Comparison of ENCODE assay signal across 9 cellular contexts in genomic region chr1:178541396-178541795, GRCh38. TPM values are rescaled to one million over a fixed set of nuclear protein-coding genes. Genes with fewer than 3 reads are reported as not detected.
DNase-seq lines count a peak whose midpoint lies in the region; ATAC-seq, FAIRE-seq and TF ChIP-seq lines count a peak whose summit lies in the region.
"Had no signal": no experiment of that assay in that cellular context is flagged by ENCODE, and none has a peak within 500 bp of the region (broad histone marks: within the 10 kb centered on the region; RNA-seq: fewer than 3 reads in every experiment).

No MANE protein-coding gene starts in this region.

- H3F3A ChIP-seq in SK-N-SH (replicated peaks; ENCODE audit: insufficient read depth): peaks cover 12% of the 10 kb centered on the region

- DNase-seq in SK-N-SH (no peak), small intestine (no peak), BE2C (no peak), NCI-H1417 (lab: John Stamatoyannopoulos, UW) (no peak)
- DNase-seq: GOT3 had no signal

- H3K4me1 ChIP-seq in SK-N-SH (ENCODE audit: control insufficient read depth in 1 of 2, insufficient read depth in 2 of 2, low read depth in 1 of 2, low read length in 1 of 2) (peaks cover 32 to 43% of the 10 kb centered on the region in 2 experiments), iPS-15b (ENCODE audit: control insufficient read depth, insufficient read depth, low read length) (peaks cover 3% of the 10 kb centered on the region), small intestine (ENCODE audit: control insufficient read depth in 2 of 2, insufficient read depth in 1 of 2, low read depth in 1 of 2, low read length in 1 of 2) (peaks cover 5 to 8% of the 10 kb centered on the region in 2 donors), BE2C (no peaks in the 10 kb centered on the region)

- 89% methylated on average over 4 of the region's 4 CpGs for WGBS in SK-N-SH (ENCODE audit: low lambda C conversion rate)
- 53 to 83% (median 72%) methylated on average over 3 to 4 of the region's 4 CpGs for WGBS in small intestine, 3 donors

- TF ChIP-seq RAD21 in SK-N-SH (IDR thresholded peaks at IDR 0.05; ENCODE audit: low read length): no peak

- H4K20me1 ChIP-seq in SK-N-SH (ENCODE audit: insufficient read depth): no peaks in the 10 kb centered on the region

- ATAC-seq in SK-N-SH treated with all-trans-retinoic acid at 6 μM for 48 hours: no peak
- ATAC-seq in HG02885 (IDR thresholded peaks at IDR 0.05; ENCODE audit: poor library complexity, unreplicated experiment): no peak

- CTCF ChIA-PET in SK-N-SH (lab: Yijun Ruan, JAX): interaction anchor here (0.5 to 10.8 kb wide), 22 partner anchors 8 to 463 kb away, joined by 3 to 243 read pairs (median 8); partner anchors contain the start of gene RALGPS2

- H3K9me3 ChIP-seq in SK-N-SH (no peaks in the 10 kb centered on the region), iPS-15b (ENCODE audit: control insufficient read depth, insufficient read depth, low read length) (no peaks in the 10 kb centered on the region), small intestine (ENCODE audit: control insufficient read depth, low read depth) (no peaks in the 10 kb centered on the region), BE2C (no peaks in the 10 kb centered on the region)

- POLR2A ChIA-PET in SK-N-SH (lab: Yijun Ruan, JAX): no interaction called here

- no peak for TF ChIP-seq EP300 in SK-N-SH (IDR thresholded peaks at IDR 0.05; ENCODE audit: borderline replicate concordance in 1 of 2, low read depth in 1 of 2, low read length in 1 of 2)

- FAIRE-seq in small intestine (lab: Jason Lieb, UNC): no peak

- H3K27me3 ChIP-seq in SK-N-SH (ENCODE audit: insufficient read depth) (no peaks in the 10 kb centered on the region), iPS-15b (ENCODE audit: control insufficient read depth, insufficient read depth, low read length) (no peaks in the 10 kb centered on the region), small intestine (ENCODE audit: control insufficient read depth in 2 of 2, insufficient read depth in 2 of 2, low read length in 2 of 2) (no peaks in the 10 kb centered on the region), BE2C (no peaks in the 10 kb centered on the region; the same call in 1 of the 2 replicates)

- no peaks in the 10 kb centered on the region for H3K9me2 ChIP-seq in SK-N-SH

- H3K4me3 ChIP-seq in SK-N-SH (ENCODE audit: low read depth in 2 of 2, low read length in 1 of 2) (peak overlapping the region; percentile 83 to 96; a peak in 3 of 4 replicates), iPS-15b (ENCODE audit: low read depth, low read length) (peak overlapping the region; percentile 100), small intestine (ENCODE audit: low read depth in 1 of 2, low read length in 2 of 2) (peak overlapping the region in 1 of 2 donors; percentile 90), BE2C (ENCODE audit: low read depth, low read length) (no peak overlapping the region)

- H3K9ac ChIP-seq in SK-N-SH (no peak overlapping the region), iPS-15b (ENCODE audit: low read depth, low read length) (peak overlapping the region; percentile 85)

- H3K79me2 ChIP-seq in SK-N-SH (ENCODE audit: insufficient read depth): peaks cover 13% of the 10 kb centered on the region

- peak overlapping the region; percentile 91 for H3K4me2 ChIP-seq in SK-N-SH

- peak overlapping the region; percentile 98 for H2AFZ ChIP-seq in SK-N-SH (ENCODE audit: low read depth)

- no peak for TF ChIP-seq CTCF in SK-N-SH (IDR thresholded peaks at IDR 0.05)
- no peak for TF ChIP-seq CTCF in VCaP (conservative IDR thresholded peaks at IDR 0.05)
- no peak for TF ChIP-seq CTCF in BE2C (IDR thresholded peaks at IDR 0.05; ENCODE audit: low read depth, low read length)

- H3K36me3 ChIP-seq in SK-N-SH (replicated peaks in 1 of 2; ENCODE audit: control insufficient read depth in 1 of 2, insufficient read depth in 2 of 2, low read length in 1 of 2) (peaks cover 0 to 5% of the 10 kb centered on the region in 2 experiments), iPS-15b (ENCODE audit: control insufficient read depth, insufficient read depth, low read length) (peaks cover 2% of the 10 kb centered on the region), small intestine (ENCODE audit: control insufficient read depth in 2 of 2, insufficient read depth in 2 of 2, low read length in 2 of 2) (no peaks in the 10 kb centered on the region), BE2C (no peaks in the 10 kb centered on the region)

- H3K27ac ChIP-seq in SK-N-SH (ENCODE audit: low read depth in 2 of 2, low read length in 1 of 2) (no peak overlapping the region), VCaP (peak overlapping the region; percentile 84), small intestine (ENCODE audit: low read depth in 1 of 2, low read length in 1 of 2) (peak overlapping the region; percentile 92 to 96)

TF ChIP-seq in SK-N-SH, 30 proteins besides CTCF, POLR2A, EP300 and RAD21 (continues in another document):
- no peak for TF ChIP-seq NFIC (IDR thresholded peaks at IDR 0.05; ENCODE audit: borderline replicate concordance)
- TF ChIP-seq MEF2A (IDR thresholded peaks at IDR 0.05; ENCODE audit: borderline replicate concordance, low read depth): no peak
- no peak for TF ChIP-seq ZBTB33 (IDR thresholded peaks at IDR 0.05; ENCODE audit: borderline replicate concordance, low read depth)
- TF ChIP-seq MAX (IDR thresholded peaks at IDR 0.05; ENCODE audit: low read depth): no peak
- no peak for TF ChIP-seq SMC3 (IDR thresholded peaks at IDR 0.05; ENCODE audit: low read depth, low read length)
- no peak for TF ChIP-seq TAF1 (IDR thresholded peaks at IDR 0.05; ENCODE audit: borderline replicate concordance, low read depth, low read length)
- TF ChIP-seq FOXM1 (IDR thresholded peaks at IDR 0.05; ENCODE audit: low read depth): no peak
- TF ChIP-seq CHD2 (IDR thresholded peaks at IDR 0.05; ENCODE audit: low read length, partially characterized antibody): no peak

TF ChIP-seq in SK-N-SH treated with all-trans-retinoic acid at 6 μM for 48 hours, 23 proteins besides CTCF, POLR2A, EP300 and RAD21 (continues in another document):
- no peak for TF ChIP-seq CREB5 (CRISPR knock-in tag; IDR thresholded peaks at IDR 0.05; ENCODE audit: low read depth)
- no peak for TF ChIP-seq ISL1 (CRISPR knock-in tag; IDR thresholded peaks at IDR 0.05)
- no peak for TF ChIP-seq TSHZ2 (CRISPR knock-in tag; IDR thresholded peaks at IDR 0.05)
- no peak for TF ChIP-seq ZC3H10 (CRISPR knock-in tag; IDR thresholded peaks at IDR 0.05)
- TF ChIP-seq GLIS3 (CRISPR knock-in tag; IDR thresholded peaks at IDR 0.05): no peak

RNA-seq across cellular contexts. Expression of gene TEX35, which starts 28.5 kb away (rescaled TPM):
- polyA plus RNA-seq in SK-N-SH (2012; rRNA removed) (0.03 TPM in 1 of 2 replicates, not detected in the other), small intestine (1 to 10 TPM in 2 of 3 donors, under 1 TPM in 1; 0.12 to 2.5 (median 1.6) TPM)
- polyA plus RNA-seq in SK-N-SH (2012; cell fraction: cytosol; rRNA removed): 0.03 TPM in 1 of 2 replicates, not detected in the other
- 0.06 and 0.15 TPM in 2 replicates for polyA plus RNA-seq in SK-N-SH (2012; cell fraction: nucleus; rRNA removed)
- not detected for polyA plus RNA-seq in BE2C (2012; ENCODE audit: insufficient read depth, insufficient read length, low read depth)

RNA-seq across cellular contexts. Expression of gene CLEC20A, which starts 44.6 kb away (rescaled TPM):
- polyA plus RNA-seq in SK-N-SH (2012; rRNA removed) (not detected in 2 replicates), small intestine (under 1 TPM in 1 of 3 donors, not detected in 2; 0.04 TPM)
- polyA plus RNA-seq in SK-N-SH (2012; cell fraction: cytosol; rRNA removed): not detected in 2 replicates
- polyA plus RNA-seq in SK-N-SH (2012; cell fraction: nucleus; rRNA removed): not detected in 2 replicates
- not detected for polyA plus RNA-seq in BE2C (2012; ENCODE audit: insufficient read depth, insufficient read length, low read depth)

Comparison
In these comparisons a context has a peak if more than half of its experiments do, and no peak if none do; other contexts are left out.
1. H3K27ac ChIP-seq: peak in VCaP (single experiment) and small intestine (2 of 2); none in SK-N-SH (0 of 2).